8 cellular contexts compared by ENCODE assay signal in genomic region chr5:16456103-16456832, GRCh38. TPM values are rescaled to one million over a fixed set of nuclear protein-coding genes. Genes with fewer than 3 reads are reported as not detected.
DNase-seq lines count a peak whose midpoint lies in the region; ATAC-seq lines count a peak whose summit lies in the region.

No MANE protein-coding gene starts in this region.

- DNase-seq in NK-92 treated with Interleukin-12 subunit alpha and Interleukin-12 subunit beta, amount 100 ng/mL, for 24 hours (lab: John Stamatoyannopoulos, UW), result peak; percentile 22
- DNase-seq in NK-92 (lab: John Stamatoyannopoulos, UW; ENCODE audit: unreplicated experiment) (no peak), HuH-7 (ENCODE audit: low spot score) (peak; percentile 14), NOMO-1 treated with dmso at 0.1 percent for 144 hours (lab: John Stamatoyannopoulos, UW; ENCODE audit: unreplicated experiment) (peak; percentile 65), left cardiac atrium (peak; percentile 39), retina (peak; percentile 75)
- no peak for DNase-seq in activated naive CD8-positive, alpha-beta T cell treated with anti-CD3 and anti-CD28 coated beads, Interleukin-2, amount 10 ng/mL, durations not matched to agents 7 days and 5 days

- peaks cover 23% of the 10 kb centered on the region for H3K36me3 Mint-ChIP-seq in activated naive CD8-positive, alpha-beta T cell treated with anti-CD3 and anti-CD28 coated beads, Interleukin-2, amount 10 ng/mL, durations not matched to agents 7 days and 5 days

- intact Hi-C loops in left cardiac atrium (cut with DNase I), result loop anchor here in 1 of 2 donors (5.0 kb wide), 1 partner anchor 294 kb away; no protein-coding TSS in a partner anchor

- POLR2A ChIA-PET in activated naive CD8-positive, alpha-beta T cell treated with anti-CD3 and anti-CD28 coated beads, Interleukin-2, amount 10 ng/mL, durations not matched to agents 7 days and 5 days (lab: Charles Lee), result interaction anchor here (0.7 to 2.5 kb wide), 3 partner anchors 9 to 295 kb away, joined by 3 to 11 read pairs (median 3); partner anchors contain the start of genes RETREG1 and ZNF622

- peak overlapping the region; percentile 58 for H3K27ac Mint-ChIP-seq in activated naive CD8-positive, alpha-beta T cell treated with anti-CD3 and anti-CD28 coated beads, Interleukin-2, amount 10 ng/mL, durations not matched to agents 7 days and 5 days

- ATAC-seq in GM21529 (IDR thresholded peaks at IDR 0.05; ENCODE audit: unreplicated experiment) (peak; percentile 65), left cardiac atrium (peak; percentile 48 to 89)
- peak; percentile 63 for ATAC-seq in activated naive CD8-positive, alpha-beta T cell treated with anti-CD3 and anti-CD28 coated beads, Interleukin-2, amount 10 ng/mL, durations not matched to agents 7 days and 5 days (ENCODE audit: low read depth)

- no peaks in the 10 kb centered on the region for H3K27me3 Mint-ChIP-seq in activated naive CD8-positive, alpha-beta T cell treated with anti-CD3 and anti-CD28 coated beads, Interleukin-2, amount 10 ng/mL, durations not matched to agents 7 days and 5 days

- peak overlapping the region; percentile 56 for H3K4me3 Mint-ChIP-seq in activated naive CD8-positive, alpha-beta T cell treated with anti-CD3 and anti-CD28 coated beads, Interleukin-2, amount 10 ng/mL, durations not matched to agents 7 days and 5 days

- no peaks in the 10 kb centered on the region for H3K9me3 Mint-ChIP-seq in activated naive CD8-positive, alpha-beta T cell treated with anti-CD3 and anti-CD28 coated beads, Interleukin-2, amount 10 ng/mL, durations not matched to agents 7 days and 5 days

- peaks cover 27% of the 10 kb centered on the region for H3K4me1 Mint-ChIP-seq in activated naive CD8-positive, alpha-beta T cell treated with anti-CD3 and anti-CD28 coated beads, Interleukin-2, amount 10 ng/mL, durations not matched to agents 7 days and 5 days

RNA-seq across cellular contexts. Expression of gene ZNF622, which starts 9.3 kb away (rescaled TPM):
- total RNA-seq in activated naive CD8-positive, alpha-beta T cell treated with anti-CD3 and anti-CD28 coated beads, Interleukin-2, amount 10 ng/mL, durations not matched to agents 7 days and 5 days, result 10 to 100 TPM; 30.7 to 36.0 TPM
- 10 to 100 TPM; 24.4 to 30.3 TPM for total RNA-seq in left cardiac atrium

Comparison
In these comparisons a context has a peak if more than half of its experiments do, and no peak if none do; other contexts are left out.
1. DNase-seq: peak in NK-92 treated with Interleukin-12 subunit alpha and Interleukin-12 subunit beta, amount 100 ng/mL, for 24 hours (single experiment), HuH-7 (single experiment), NOMO-1 treated with dmso at 0.1 percent for 144 hours (single experiment), left cardiac atrium (single experiment) and retina (single experiment); none in NK-92 (single experiment) and activated naive CD8-positive, alpha-beta T cell treated with anti-CD3 and anti-CD28 coated beads, Interleukin-2, amount 10 ng/mL, durations not matched to agents 7 days and 5 days (single experiment).
2. Peak in every context shown above with its lines, with median percentiles within 50 percentile points of each other: ATAC-seq.